ENCODE assay signal across 1 cellular context in genomic region chr5:124554746-124555145, GRCh38.
TF ChIP-seq lines count a peak whose summit lies in the region.

No MANE protein-coding gene starts in this region.

TF ChIP-seq in GM23338, 12 proteins besides CTCF, POLR2A, EP300 and RAD21 (continued from another document):
- TF ChIP-seq, protein P1, sequence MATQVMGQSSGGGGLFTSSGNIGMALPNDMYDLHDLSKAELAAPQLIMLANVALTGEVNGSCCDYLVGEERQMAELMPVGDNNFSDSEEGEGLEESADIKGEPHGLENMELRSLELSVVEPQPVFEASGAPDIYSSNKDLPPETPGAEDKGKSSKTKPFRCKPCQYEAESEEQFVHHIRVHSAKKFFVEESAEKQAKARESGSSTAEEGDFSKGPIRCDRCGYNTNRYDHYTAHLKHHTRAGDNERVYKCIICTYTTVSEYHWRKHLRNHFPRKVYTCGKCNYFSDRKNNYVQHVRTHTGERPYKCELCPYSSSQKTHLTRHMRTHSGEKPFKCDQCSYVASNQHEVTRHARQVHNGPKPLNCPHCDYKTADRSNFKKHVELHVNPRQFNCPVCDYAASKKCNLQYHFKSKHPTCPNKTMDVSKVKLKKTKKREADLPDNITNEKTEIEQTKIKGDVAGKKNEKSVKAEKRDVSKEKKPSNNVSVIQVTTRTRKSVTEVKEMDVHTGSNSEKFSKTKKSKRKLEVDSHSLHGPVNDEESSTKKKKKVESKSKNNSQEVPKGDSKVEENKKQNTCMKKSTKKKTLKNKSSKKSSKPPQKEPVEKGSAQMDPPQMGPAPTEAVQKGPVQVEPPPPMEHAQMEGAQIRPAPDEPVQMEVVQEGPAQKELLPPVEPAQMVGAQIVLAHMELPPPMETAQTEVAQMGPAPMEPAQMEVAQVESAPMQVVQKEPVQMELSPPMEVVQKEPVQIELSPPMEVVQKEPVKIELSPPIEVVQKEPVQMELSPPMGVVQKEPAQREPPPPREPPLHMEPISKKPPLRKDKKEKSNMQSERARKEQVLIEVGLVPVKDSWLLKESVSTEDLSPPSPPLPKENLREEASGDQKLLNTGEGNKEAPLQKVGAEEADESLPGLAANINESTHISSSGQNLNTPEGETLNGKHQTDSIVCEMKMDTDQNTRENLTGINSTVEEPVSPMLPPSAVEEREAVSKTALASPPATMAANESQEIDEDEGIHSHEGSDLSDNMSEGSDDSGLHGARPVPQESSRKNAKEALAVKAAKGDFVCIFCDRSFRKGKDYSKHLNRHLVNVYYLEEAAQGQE (IDR thresholded peaks at IDR 0.05; ENCODE audit: unreplicated experiment): no peak
- no peak for TF ChIP-seq JUNB (IDR thresholded peaks at IDR 0.05; ENCODE audit: unreplicated experiment)
- TF ChIP-seq STAT1 (IDR thresholded peaks at IDR 0.05; ENCODE audit: unreplicated experiment): no peak
- TF ChIP-seq EZH2phosphoT487 (IDR thresholded peaks at IDR 0.05; ENCODE audit: unreplicated experiment): no peak
- TF ChIP-seq EZH2 (IDR thresholded peaks at IDR 0.05; ENCODE audit: low read depth, unreplicated experiment): no peak
- no peak for TF ChIP-seq ZNF114 (CRISPR knock-in tag; IDR thresholded peaks at IDR 0.05)
- no peak for TF ChIP-seq POLR2AphosphoS5 (IDR thresholded peaks at IDR 0.05; ENCODE audit: low read depth)
- no peak for TF ChIP-seq ZNF462 (CRISPR knock-in tag; IDR thresholded peaks at IDR 0.05)
TF ChIP-seq in GM23338: peak in this region for 0.
